8 cellular contexts compared by ENCODE assay signal in genomic region chr19:49593233-49594113, GRCh38. TPM values are rescaled to one million over a fixed set of nuclear protein-coding genes. Genes with fewer than 3 reads are reported as not detected.
A peak's percentile ranks its signal among the peaks of the same experiment; 100 is the strongest.
DNase-seq lines count a peak whose midpoint lies in the region; ATAC-seq and TF ChIP-seq lines count a peak whose summit lies in the region.

No MANE protein-coding gene starts in this region.

- CTCF ChIA-PET in PC-3 (lab: Charles Lee): no interaction called here

- H3K36me3 ChIP-seq in ACC112 (ENCODE audit: insufficient read depth, low read length) (no peaks in the 10 kb centered on the region), PC-3 (ENCODE audit: low read depth, low read length) (peaks cover 30% of the 10 kb centered on the region), muscle layer of colon (ENCODE audit: insufficient read depth, low read length) (peaks cover 13% of the 10 kb centered on the region)

- no TSS peak for BruUV-seq in PC-3 (replicated peaks; lab: Mats Ljungman, UMichigan)

- DNase-seq in HS-27A (ENCODE audit: low read depth): peak; percentile 42
- peak; percentile 95 for DNase-seq in PC-3
- peak; percentile 95 to 96 for DNase-seq in activated T-cell treated with anti-CD3 and anti-CD28 coated beads, Interleukin-2, amount 50 U/mL, for 48 hours
- DNase-seq in stimulated activated CD8-positive, alpha-beta memory T cell treated with anti-CD3 and anti-CD28 coated beads, Interleukin-4, amount 100 ng/mL, for 4 hours (ENCODE audit: low read depth in 2 of 2, low spot score in 1 of 2): peak; percentile 84 to 88

- H3K27me3 ChIP-seq in ACC112 (ENCODE audit: insufficient read depth, low read length) (no peaks in the 10 kb centered on the region), PC-3 (ENCODE audit: low read length) (no peaks in the 10 kb centered on the region), muscle layer of colon (ENCODE audit: control insufficient read depth in 1 of 2, insufficient read depth in 2 of 2, low read length in 2 of 2) (no peaks in the 10 kb centered on the region)

- H3K79me2 ChIP-seq in ACC112 (ENCODE audit: control insufficient read depth, insufficient read depth, low read length, unreplicated experiment): peaks cover 16% of the 10 kb centered on the region
- H3K79me2 ChIP-seq in PC-3 (ENCODE audit: low read length): peaks cover 55% of the 10 kb centered on the region

- no peak for TF ChIP-seq CTCF in PC-3 (conservative IDR thresholded peaks at IDR 0.05; ENCODE audit: low read depth, low read length)

- H3K9ac ChIP-seq in PC-3 (ENCODE audit: low read length) (peak overlapping the region; percentile 95), muscle layer of colon (ENCODE audit: low read length) (no peak overlapping the region)

- H3K4me1 ChIP-seq in ACC112 (ENCODE audit: control insufficient read depth, insufficient read depth, low read length, unreplicated experiment) (no peaks in the 10 kb centered on the region), PC-3 (ENCODE audit: insufficient read depth, low read length) (peaks cover 7% of the 10 kb centered on the region; the same call in 1 of the 2 replicates), muscle layer of colon (ENCODE audit: insufficient read depth, low read length) (peaks cover 19% of the 10 kb centered on the region)

- intact Hi-C loops in PC-3 (cut with micrococcal nuclease): loop anchor here (1.0 kb wide), 1 partner anchor 21 kb away; no protein-coding TSS in a partner anchor

- H3F3A ChIP-seq in PC-3 (ENCODE audit: low read length, unreplicated experiment): no peaks in the 10 kb centered on the region

- ATAC-seq in GM18907 (IDR thresholded peaks at IDR 0.05; ENCODE audit: unreplicated experiment) (peak; percentile 43), PC-3 (peak; percentile 50), esophagus mucosa (peak; percentile 63)

- H4K20me1 ChIP-seq in PC-3 (ENCODE audit: low read length): peaks cover 8% of the 10 kb centered on the region

- H3K9me3 ChIP-seq in PC-3 (ENCODE audit: low read length): no peaks in the 10 kb centered on the region
- no peaks in the 10 kb centered on the region for H3K9me3 ChIP-seq in muscle layer of colon (ENCODE audit: low read length)

- H2AFZ ChIP-seq in ACC112 (ENCODE audit: low read length, unreplicated experiment) (no peak overlapping the region), PC-3 (ENCODE audit: low read length) (peak overlapping the region; percentile 51; the same call in 1 of the 2 replicates)

- H3K27ac ChIP-seq in ACC112 (ENCODE audit: low read depth, low read length): peak overlapping the region; percentile 45; the same call in 1 of the 2 replicates
- H3K27ac ChIP-seq in PC-3 (ENCODE audit: low read length): peak overlapping the region; percentile 87
- peak overlapping the region; percentile 96 for H3K27ac ChIP-seq in muscle layer of colon (ENCODE audit: low read depth, low read length)

- H3K4me2 ChIP-seq in PC-3 (ENCODE audit: low read length): peak overlapping the region; percentile 91

- POLR2A ChIA-PET in PC-3 (lab: Charles Lee; ENCODE audit: unreplicated experiment): interaction anchor here (0.5 to 0.6 kb wide), 2 partner anchors 47 to 66 kb away, joined by 3 to 6 read pairs; partner anchors contain the start of genes RCN3 and RRAS

- H3K4me3 ChIP-seq in ACC112 (ENCODE audit: low read depth, low read length) (peak overlapping the region; percentile 82), PC-3 (ENCODE audit: low read length) (peak overlapping the region; percentile 99), muscle layer of colon (ENCODE audit: low read depth in 1 of 2, low read length in 2 of 2) (peak overlapping the region; percentile 38 to 84)

- H3K9me2 ChIP-seq in PC-3 (replicated peaks; ENCODE audit: low read length): no peaks in the 10 kb centered on the region

RNA-seq across cellular contexts. Expression of gene PRR12, which starts 2.5 kb away (rescaled TPM):
- total RNA-seq in PC-3 (2014; rRNA removed) (14.6 and 25.7 TPM in 2 replicates), esophagus mucosa (11.7 TPM)

RNA-seq across cellular contexts. Expression of gene PRRG2, which starts 12.4 kb away (rescaled TPM):
- total RNA-seq in PC-3 (2014; rRNA removed) (16.4 and 17.0 TPM in 2 replicates), esophagus mucosa (13.2 TPM)

RNA-seq across cellular contexts. Expression of gene NOSIP, which starts 13.1 kb away (rescaled TPM):
- total RNA-seq in PC-3 (2014; rRNA removed) (195 and 214 TPM in 2 replicates), esophagus mucosa (38.6 TPM)

RNA-seq across cellular contexts. Expression of gene RRAS, which starts 46.5 kb away (rescaled TPM):
- total RNA-seq in PC-3 (2014; rRNA removed): 24.0 and 32.0 TPM in 2 replicates
- 16.4 TPM for total RNA-seq in esophagus mucosa

RNA-seq across cellular contexts. Expression of gene SCAF1, which starts 48.5 kb away (rescaled TPM):
- total RNA-seq in PC-3 (2014; rRNA removed): 46.8 and 78.6 TPM in 2 replicates
- 31.0 TPM for total RNA-seq in esophagus mucosa

Comparison
In these comparisons a context has a peak if more than half of its experiments do, and no peak if none do; other contexts are left out.
1. Peak in every context shown above with its lines: DNase-seq, ATAC-seq, H3K4me3 ChIP-seq and H3K27ac ChIP-seq.
2. H3K27ac ChIP-seq: peak in every context shown above with its lines; median percentile 96 in muscle layer of colon; 87 in PC-3; 45 in ACC112.
3. DNase-seq: peak in every context shown above with its lines; median percentile 96 in activated T-cell treated with anti-CD3 and anti-CD28 coated beads, Interleukin-2, amount 50 U/mL, for 48 hours; 95 in PC-3; 86 in stimulated activated CD8-positive, alpha-beta memory T cell treated with anti-CD3 and anti-CD28 coated beads, Interleukin-4, amount 100 ng/mL, for 4 hours; 42 in HS-27A.